ENCODE assay signal across 8 cellular contexts in genomic region chr10:99560277-99561126, GRCh38. TPM values are rescaled to one million over a fixed set of nuclear protein-coding genes. Genes with fewer than 3 reads are reported as not detected.
DNase-seq lines count a peak whose midpoint lies in the region; ATAC-seq and TF ChIP-seq lines count a peak whose summit lies in the region.

No MANE protein-coding gene starts in this region.

- H3K27me3 ChIP-seq in foreskin keratinocyte = peaks cover 35% of the 10 kb centered on the region

- DNase-seq in AML-193 (lab: John Stamatoyannopoulos, UW) = peak; percentile 26 to 28
- DNase-seq in NCI-H69 (lab: John Stamatoyannopoulos, UW) = peak; percentile 68
- DNase-seq in activated CD8-positive, alpha-beta memory T cell treated with anti-CD3 and anti-CD28 coated beads, Interleukin-2, amount 50 U/mL, for 4 hours = peak; percentile 38
- DNase-seq in foreskin keratinocyte = peak in 1 of 2 donors; percentile 27
- peak; percentile 30 for DNase-seq in renal cortical epithelial cell (ENCODE audit: low read depth)
- no peak for DNase-seq in NOMO-1 treated with dmso at 0.1 percent for 144 hours (lab: John Stamatoyannopoulos, UW; ENCODE audit: unreplicated experiment)

- no peaks in the 10 kb centered on the region for H3K4me1 ChIP-seq in foreskin keratinocyte

- TF ChIP-seq CTCF in GM12873 (IDR thresholded peaks at IDR 0.05; ENCODE audit: insufficient read depth, low read depth, low read length, missing control alignments) (peak; percentile 74), foreskin keratinocyte (conservative IDR thresholded peaks at IDR 0.05) (peak; percentile 78)

- ATAC-seq in foreskin keratinocyte = peak; percentile 72
- ATAC-seq in GM21515 (IDR thresholded peaks at IDR 0.05; ENCODE audit: unreplicated experiment) = no peak

- H3K27ac ChIP-seq in foreskin keratinocyte = no peak overlapping the region

RNA-seq across cellular contexts. Expression of gene NKX2-3, which starts 27.8 kb away (rescaled TPM):
- total RNA-seq in foreskin keratinocyte (not detected in 2 replicates), renal cortical epithelial cell (not detected in 2 replicates)
- polyA plus RNA-seq in foreskin keratinocyte = not detected in 2 replicates

RNA-seq across cellular contexts. Expression of gene SLC25A28, which starts 59.7 kb away (rescaled TPM):
- 30.1 and 36.2 TPM in 2 replicates for total RNA-seq in foreskin keratinocyte
- 42.1 and 44.4 TPM in 2 replicates for polyA plus RNA-seq in foreskin keratinocyte
- 8.0 and 12.9 TPM in 2 replicates for total RNA-seq in renal cortical epithelial cell
